9 cellular contexts compared by ENCODE assay signal in the genomic region with DNA sequence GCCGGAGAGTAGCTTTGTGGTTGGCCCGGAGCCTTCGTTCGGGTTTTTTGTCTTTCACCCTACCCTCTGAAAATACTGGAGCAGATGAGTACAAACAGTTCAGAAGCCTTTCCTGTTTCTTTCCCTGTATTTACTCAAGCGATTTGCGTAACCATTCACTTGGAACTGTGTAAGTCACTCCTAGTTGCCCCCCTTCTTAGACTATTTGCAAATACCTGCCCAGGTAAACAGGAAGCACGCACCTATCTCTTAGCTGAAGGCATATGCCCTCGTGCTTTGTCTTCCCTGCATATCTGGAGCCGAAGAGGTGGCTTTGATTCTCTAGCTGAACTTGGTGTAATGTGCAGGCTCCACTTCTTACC. TPM values are rescaled to one million over a fixed set of nuclear protein-coding genes. Genes with fewer than 3 reads are reported as not detected.
A peak's percentile ranks its signal among the peaks of the same experiment; 100 is the strongest.
DNase-seq lines count a peak whose midpoint lies in the region; ATAC-seq and TF ChIP-seq lines count a peak whose summit lies in the region.
"Had no signal": no experiment of that assay in that cellular context is flagged by ENCODE, and none has a peak within 500 bp of the region (broad histone marks: within the 10 kb centered on the region; RNA-seq: fewer than 3 reads in every experiment).

No MANE protein-coding gene starts in this region.

- H3K9me3 ChIP-seq in PC-3 (ENCODE audit: low read length) (no peaks in the 10 kb centered on the region), gastroesophageal sphincter (no peaks in the 10 kb centered on the region)

- BruUV-seq in PC-3 (replicated peaks; lab: Mats Ljungman, UMichigan): no TSS peak

- H3K4me1 Mint-ChIP-seq in activated naive CD4-positive, alpha-beta T cell treated with anti-CD3 and anti-CD28 coated beads, Interleukin-2, amount 10 ng/mL, durations not matched to agents 7 days and 5 days: peaks cover 20% of the 10 kb centered on the region

- H3K27me3 ChIP-seq in PC-3 (ENCODE audit: low read length) (peaks cover 59% of the 10 kb centered on the region), gastroesophageal sphincter (peaks cover 5% of the 10 kb centered on the region)

- no peaks in the 10 kb centered on the region for H3K9me3 Mint-ChIP-seq in activated naive CD4-positive, alpha-beta T cell treated with anti-CD3 and anti-CD28 coated beads, Interleukin-2, amount 10 ng/mL, durations not matched to agents 7 days and 5 days

- H2AFZ ChIP-seq in PC-3 (ENCODE audit: low read length): no peak overlapping the region; the same call in 1 of the 2 replicates

- no peaks in the 10 kb centered on the region for H3K9me2 ChIP-seq in PC-3 (replicated peaks; ENCODE audit: low read length)

- no peaks in the 10 kb centered on the region for H3K79me2 ChIP-seq in PC-3 (ENCODE audit: low read length)

- H4K20me1 ChIP-seq in PC-3 (ENCODE audit: low read length): no peaks in the 10 kb centered on the region

- H3K4me3 ChIP-seq in PC-3 (ENCODE audit: low read length): peak overlapping the region; percentile 76
- peak overlapping the region; percentile 41 to 80 for H3K4me3 ChIP-seq in gastroesophageal sphincter

- ATAC-seq in PC-3: no peak
- no peak for ATAC-seq in gastroesophageal sphincter
- no peak for ATAC-seq in HG03196 (IDR thresholded peaks at IDR 0.05; ENCODE audit: unreplicated experiment)

- no peak overlapping the region for H3K4me3 Mint-ChIP-seq in activated naive CD4-positive, alpha-beta T cell treated with anti-CD3 and anti-CD28 coated beads, Interleukin-2, amount 10 ng/mL, durations not matched to agents 7 days and 5 days

- H3F3A ChIP-seq in PC-3 (ENCODE audit: low read length, unreplicated experiment): no peaks in the 10 kb centered on the region

- no peak overlapping the region for H3K27ac ChIP-seq in PC-3 (ENCODE audit: low read length)
- peak overlapping the region in 2 of 4 donors; percentile 83 for H3K27ac ChIP-seq in gastroesophageal sphincter

- H3K27ac Mint-ChIP-seq in activated naive CD4-positive, alpha-beta T cell treated with anti-CD3 and anti-CD28 coated beads, Interleukin-2, amount 10 ng/mL, durations not matched to agents 7 days and 5 days: no peak overlapping the region

- 38 to 39% methylated on average over 7 to 9 of the region's 9 CpGs for WGBS in gastroesophageal sphincter (ENCODE audit: low coverage in 1 of 2), 2 donors

- DNase-seq in DMS79 treated with DMSO at 0.1 percent for 48 hours (lab: John Stamatoyannopoulos, UW) (peak; percentile 69), PC-3 (no peak), pons (ENCODE audit: low spot score) (peak; percentile 6), GF-D8 (lab: John Stamatoyannopoulos, UW) (no peak), AG08396 (ENCODE audit: low spot score) (no peak)
- DNase-seq in activated naive CD4-positive, alpha-beta T cell treated with anti-CD3 and anti-CD28 coated beads, Interleukin-2, amount 10 ng/mL, durations not matched to agents 7 days and 5 days: no peak

- peaks cover 71% of the 10 kb centered on the region for H3K27me3 Mint-ChIP-seq in activated naive CD4-positive, alpha-beta T cell treated with anti-CD3 and anti-CD28 coated beads, Interleukin-2, amount 10 ng/mL, durations not matched to agents 7 days and 5 days

- H3K4me2 ChIP-seq in PC-3 (ENCODE audit: low read length): peak overlapping the region; percentile 94

- no peak for TF ChIP-seq POLR2A in gastroesophageal sphincter (IDR thresholded peaks at IDR 0.05)

- TF ChIP-seq CTCF in PC-3 (conservative IDR thresholded peaks at IDR 0.05; ENCODE audit: low read depth, low read length): no peak
- no peak for TF ChIP-seq CTCF in gastroesophageal sphincter (IDR thresholded peaks at IDR 0.05)

- H3K36me3 ChIP-seq in PC-3 (ENCODE audit: low read depth, low read length): no peaks in the 10 kb centered on the region
- H3K36me3 ChIP-seq in gastroesophageal sphincter: no peaks in the 10 kb centered on the region

- intact Hi-C loops in PC-3 (cut with micrococcal nuclease): no loop called here

- CTCF ChIA-PET in PC-3 (lab: Charles Lee): no interaction called here
- CTCF ChIA-PET in activated naive CD4-positive, alpha-beta T cell treated with anti-CD3 and anti-CD28 coated beads, Interleukin-2, amount 10 ng/mL, durations not matched to agents 7 days and 5 days (lab: Charles Lee): no interaction called here

- POLR2A ChIA-PET in PC-3 (lab: Charles Lee; ENCODE audit: unreplicated experiment): no interaction called here

- no peak overlapping the region for H3K9ac ChIP-seq in PC-3 (ENCODE audit: low read length)

- H3K36me3 Mint-ChIP-seq in activated naive CD4-positive, alpha-beta T cell treated with anti-CD3 and anti-CD28 coated beads, Interleukin-2, amount 10 ng/mL, durations not matched to agents 7 days and 5 days: no peaks in the 10 kb centered on the region

- no peak for TF ChIP-seq EP300 in gastroesophageal sphincter (IDR thresholded peaks at IDR 0.05)

- no peaks in the 10 kb centered on the region for H3K4me1 ChIP-seq in PC-3 (ENCODE audit: insufficient read depth, low read length)
- H3K4me1 ChIP-seq in gastroesophageal sphincter: peaks cover 0 to 28% (median 4%) of the 10 kb centered on the region in 3 donors

RNA-seq across cellular contexts. Expression of a gene that starts 1.4 kb away (rescaled TPM):
- total RNA-seq in PC-3 (2014; rRNA removed) (5.8 and 7.9 TPM in 2 replicates), gastroesophageal sphincter (10 to 100 TPM; 37.3 to 61.3 (median 38.0) TPM)
- total RNA-seq: T-helper 2 cell treated with Interferon-gamma antibody and Interleukin-4, amounts not matched to agents 100 ng/mL and 5 ng/mL, for 36 hours had no signal

Comparison
In these comparisons a context has a peak if more than half of its experiments do, and no peak if none do; other contexts are left out.
1. DNase-seq: peak in DMS79 treated with DMSO at 0.1 percent for 48 hours (single experiment) and pons (single experiment); none in PC-3 (single experiment), GF-D8 (single experiment), AG08396 (single experiment) and activated naive CD4-positive, alpha-beta T cell treated with anti-CD3 and anti-CD28 coated beads, Interleukin-2, amount 10 ng/mL, durations not matched to agents 7 days and 5 days (single experiment).